ENCODE assay signal across 6 cellular contexts in genomic region chr3:79488407-79488806, GRCh38.
"Had no signal": no experiment of that assay in that cellular context is flagged by ENCODE, and none has a peak within 500 bp of the region (broad histone marks: within the 10 kb centered on the region; RNA-seq: fewer than 3 reads in every experiment).

No MANE protein-coding gene starts in this region.

- H3K4me2 ChIP-seq: KMS-11 had no signal

- H3K9ac ChIP-seq: KMS-11 had no signal

- FAIRE-seq: HTR-8/SVneo had no signal

- DNase-seq: IMR-90, KBM-7, KG1 had no signal

- H3K27ac ChIP-seq: HL-60, KMS-11 had no signal
